Comparison of ENCODE assay signal across 8 cellular contexts in genomic region chr15:84816694-84817460, GRCh38. TPM values are rescaled to one million over a fixed set of nuclear protein-coding genes. Genes with fewer than 3 reads are reported as not detected.
DNase-seq lines count a peak whose midpoint lies in the region; ATAC-seq and TF ChIP-seq lines count a peak whose summit lies in the region.

Gene ALPK3, plus strand, starts transcription at chr15:84817356. Its CDS starts 97 bp downstream, at chr15:84817453.

- H3K9ac ChIP-seq in mammary epithelial cell (ENCODE audit: insufficient read depth, low read length) = no peak within 1 kb of the TSS

- peak within 1 kb of the TSS in 1 of 2 donors; percentile 45 for H3K27ac ChIP-seq in breast epithelium
- no peak within 1 kb of the TSS for H3K27ac ChIP-seq in mammary epithelial cell (ENCODE audit: insufficient read depth, low read depth, low read length)

- no peak for TF ChIP-seq POLR2A in breast epithelium (IDR thresholded peaks at IDR 0.05)

- dilution Hi-C loops in mammary epithelial cell (cut with HindIII; ENCODE audit: low sequenced_read_pairs) = loop anchor here (5.0 kb wide), 1 partner anchor 45 kb away; no protein-coding TSS in a partner anchor

- no TSS peak for BruUV-seq in mammary epithelial cell (replicated peaks; lab: Mats Ljungman, UMichigan)

- intact Hi-C loops in breast epithelium (cut with DNase I; ENCODE audit: low total_unique reads) = no loop called here
- intact Hi-C loops in mammary epithelial cell (cut with micrococcal nuclease) = no loop called here

- H3K4me2 ChIP-seq in mammary epithelial cell (ENCODE audit: insufficient read depth, low read depth, low read length) = no peak within 1 kb of the TSS

- H4K20me1 ChIP-seq in mammary epithelial cell (ENCODE audit: insufficient read depth, low read length) = no peaks in the 10 kb centered on the region

- TF ChIP-seq CTCF in breast epithelium (IDR thresholded peaks at IDR 0.05) (no peak), mammary epithelial cell (conservative IDR thresholded peaks at IDR 0.05 in 1 of 2, IDR thresholded peaks at IDR 0.05 in 1 of 2; ENCODE audit: extremely low read depth in 1 of 2, insufficient read depth in 1 of 2, low read depth in 1 of 2, low read length in 2 of 2) (no peak), glutamatergic neuron (IDR thresholded peaks at IDR 0.05; ENCODE audit: partially characterized antibody, unreplicated experiment) (no peak), nephron (IDR thresholded peaks at IDR 0.05; ENCODE audit: unreplicated experiment in 3 of 3) (no peak)

- no peaks in the 10 kb centered on the region for H3K27me3 ChIP-seq in breast epithelium
- H3K27me3 ChIP-seq in mammary epithelial cell (ENCODE audit: insufficient read depth, low read length) = no peaks in the 10 kb centered on the region

- 90% methylated on average over 5 of the region's 61 CpGs for WGBS in mammary epithelial cell (ENCODE audit: low coverage, missing lambda C conversion rate)

- H3K4me1 Mint-ChIP-seq in glutamatergic neuron (ENCODE audit: low read depth, unreplicated experiment) (peaks cover 25% of the 10 kb centered on the region), nephron (peaks cover 51% of the 10 kb centered on the region)

- peaks cover 3% of the 10 kb centered on the region for H3K36me3 Mint-ChIP-seq in glutamatergic neuron (ENCODE audit: unreplicated experiment)
- H3K36me3 Mint-ChIP-seq in nephron (ENCODE audit: low read depth) = no peaks in the 10 kb centered on the region

- H3K4me3 Mint-ChIP-seq in glutamatergic neuron (ENCODE audit: unreplicated experiment) (peak within 1 kb of the TSS; percentile 72), nephron (peak within 1 kb of the TSS; percentile 62 to 94 (median 87))

- H3K27ac Mint-ChIP-seq in glutamatergic neuron (ENCODE audit: unreplicated experiment) (peak within 1 kb of the TSS; percentile 86), nephron (peak within 1 kb of the TSS; percentile 79 to 97 (median 91))

- CTCF ChIA-PET in mammary epithelial cell (lab: Charles Lee; ENCODE audit: low non-redundant PET) = no interaction called here

- H2AFZ ChIP-seq in mammary epithelial cell (ENCODE audit: low read depth, low read length) = no peak within 1 kb of the TSS

- in situ Hi-C loops in mammary epithelial cell (cut with MboI; ENCODE audit: low sequenced_read_pairs in 2 of 2) = no loop called here

- no peak for ATAC-seq in GM21529 (IDR thresholded peaks at IDR 0.05; ENCODE audit: unreplicated experiment)

- H3K4me1 ChIP-seq in breast epithelium = no peaks in the 10 kb centered on the region
- H3K4me1 ChIP-seq in mammary epithelial cell (ENCODE audit: insufficient read depth, low read length) = no peaks in the 10 kb centered on the region

- H3K36me3 ChIP-seq in breast epithelium = no peaks in the 10 kb centered on the region
- H3K36me3 ChIP-seq in mammary epithelial cell (ENCODE audit: insufficient read depth, low read length) = no peaks in the 10 kb centered on the region

- H3K27me3 Mint-ChIP-seq in glutamatergic neuron (ENCODE audit: unreplicated experiment) = peaks cover 12% of the 10 kb centered on the region
- H3K27me3 Mint-ChIP-seq in nephron (ENCODE audit: low read depth) = no peaks in the 10 kb centered on the region

- peak within 1 kb of the TSS; percentile 3 to 45 (median 24) for H3K4me3 ChIP-seq in breast epithelium
- H3K4me3 ChIP-seq in mammary epithelial cell (replicated peaks in 1 of 3; ENCODE audit: insufficient read depth in 1 of 3, low read depth in 2 of 3, low read length in 3 of 3) = no peak within 1 kb of the TSS

- H3K9me3 ChIP-seq in breast epithelium (no peaks in the 10 kb centered on the region), mammary epithelial cell (replicated peaks; ENCODE audit: insufficient read depth, low read length) (no peaks in the 10 kb centered on the region)

- peaks cover 6% of the 10 kb centered on the region for H3K9me3 Mint-ChIP-seq in glutamatergic neuron (ENCODE audit: unreplicated experiment)
- no peaks in the 10 kb centered on the region for H3K9me3 Mint-ChIP-seq in nephron

- no peaks in the 10 kb centered on the region for H3K79me2 ChIP-seq in mammary epithelial cell (ENCODE audit: insufficient read depth, low read length)

- no peak for DNase-seq in breast epithelium (ENCODE audit: low spot score in 2 of 2)
- DNase-seq in mammary epithelial cell = no peak
- DNase-seq in glutamatergic neuron = peak; percentile 46
- no peak for DNase-seq in NCI-H82 treated with DMSO at 0.1 percent for 48 hours (lab: John Stamatoyannopoulos, UW; ENCODE audit: unreplicated experiment)
- DNase-seq in NCI-H1417 (lab: John Stamatoyannopoulos, UW) = no peak
- no peak for DNase-seq in UCSD-AML1 (lab: John Stamatoyannopoulos, UW; ENCODE audit: unreplicated experiment)

RNA-seq across cellular contexts. Expression of gene ALPK3, which starts in this region (rescaled TPM):
- 1 to 10 TPM; 1.6 to 3.4 (median 2.6) TPM for total RNA-seq in breast epithelium
- under 1 TPM; 0.16 to 0.33 TPM for total RNA-seq in mammary epithelial cell
- 0.09 TPM for polyA plus RNA-seq in mammary epithelial cell
- not detected for polyA minus RNA-seq in mammary epithelial cell
- total RNA-seq in glutamatergic neuron (ENCODE audit: unreplicated experiment) = 6.8 TPM

Comparison
In these comparisons a context has a peak if more than half of its experiments do, and no peak if none do; other contexts are left out.
1. H3K4me3 ChIP-seq: peak in breast epithelium (3 of 3); none in mammary epithelial cell (0 of 3).